ENCODE assay signal across 2 cellular contexts in genomic region chr2:148002420-148002819, GRCh38. TPM values are rescaled to one million over a fixed set of nuclear protein-coding genes. Genes with fewer than 3 reads are reported as not detected.
DNase-seq lines count a peak whose midpoint lies in the region; ATAC-seq, FAIRE-seq and TF ChIP-seq lines count a peak whose summit lies in the region.
"Not testable (repeated sequence)": the region's sequence is repeated elsewhere in the genome, so short reads cannot be mapped to it uniquely, and the experiment has no call there.

No MANE protein-coding gene starts in this region.

- H3K4me3 ChIP-seq in CD8-positive, alpha-beta T cell (ENCODE audit: low read depth, low read length); HepG2 (replicated peaks in 1 of 3; ENCODE audit: insufficient read depth in 1 of 3, low read depth in 2 of 3, low read length in 3 of 3): not testable (repeated sequence)

- ATAC-seq in CD8-positive, alpha-beta T cell; HepG2: not testable (repeated sequence)

- H3K36me3 ChIP-seq in CD8-positive, alpha-beta T cell (ENCODE audit: insufficient read depth, low read length); HepG2 (replicated peaks in 1 of 2; ENCODE audit: control insufficient read depth in 1 of 2, insufficient read depth in 2 of 2, low read length in 2 of 2): not testable (repeated sequence)

- H3K4me2 ChIP-seq in HepG2 (ENCODE audit: low read depth, low read length): not testable (repeated sequence)

- H3K4me1 ChIP-seq in CD8-positive, alpha-beta T cell (ENCODE audit: insufficient read depth, low read length): not testable (repeated sequence)
- H3K4me1 ChIP-seq in HepG2 (ENCODE audit: insufficient read depth, low read length): peaks cover 14% of the 10 kb centered on the region

- POLR2A ChIA-PET in CD8-positive, alpha-beta T cell (lab: Charles Lee); HepG2 (lab: Yijun Ruan, JAX): not testable (repeated sequence)

- intact Hi-C loops in CD8-positive, alpha-beta T cell (cut with DNase I, micrococcal nuclease); HepG2 (cut with micrococcal nuclease; ENCODE audit: unreplicated experiment): not testable (repeated sequence)

- H3K27ac Mint-ChIP-seq in CD8-positive, alpha-beta T cell: peak overlapping the region; percentile 34

- TF ChIP-seq RAD21 in HepG2 (CRISPR knock-in tag; IDR thresholded peaks at IDR 0.05): not testable (repeated sequence)

- peaks cover 95% of the 10 kb centered on the region for H3K79me2 ChIP-seq in HepG2 (ENCODE audit: insufficient read depth, low read length)

- not testable (repeated sequence) for TF ChIP-seq POLR2A in HepG2 (IDR thresholded peaks at IDR 0.05; ENCODE audit: insufficient read depth in 1 of 2, low read depth in 2 of 2, low read length in 2 of 2)

- H3K27ac ChIP-seq in CD8-positive, alpha-beta T cell (ENCODE audit: low read depth, low read length); HepG2 (ENCODE audit: extremely low read length, insufficient read depth, low read length): not testable (repeated sequence)

- TF ChIP-seq EP300 in HepG2 (IDR thresholded peaks at IDR 0.05; ENCODE audit: low read depth in 2 of 2, low read length in 2 of 2); HepG2 (CRISPR knock-in tag; IDR thresholded peaks at IDR 0.05; ENCODE audit: borderline replicate concordance): not testable (repeated sequence)

- not testable (repeated sequence) for H3K27me3 Mint-ChIP-seq in CD8-positive, alpha-beta T cell (ENCODE audit: low read depth)

- CTCF ChIA-PET in CD8-positive, alpha-beta T cell (lab: Charles Lee); HepG2 (lab: Yijun Ruan, JAX; ENCODE audit: low intra/inter-chr PET ratio, low total read pairs): not testable (repeated sequence)

- H3K4me3 Mint-ChIP-seq in CD8-positive, alpha-beta T cell: not testable (repeated sequence)

- peaks cover 14% of the 10 kb centered on the region for H4K20me1 ChIP-seq in HepG2 (ENCODE audit: insufficient read depth, low read length)

- in situ Hi-C loops in HepG2 (cut with HindIII; ENCODE audit: extremely low pct_ligation_motif_present, low pct_unique_long_range_greater_than_20kb): not testable (repeated sequence)

- H3K9me3 Mint-ChIP-seq in CD8-positive, alpha-beta T cell: peaks cover 15% of the 10 kb centered on the region

- H3K9ac ChIP-seq in HepG2 (ENCODE audit: insufficient read depth, low read depth, low read length): not testable (repeated sequence)

- H3K27me3 ChIP-seq in CD8-positive, alpha-beta T cell (ENCODE audit: insufficient read depth, low read length); HepG2 (ENCODE audit: control insufficient read depth in 1 of 2, insufficient read depth in 2 of 2, low read length in 2 of 2): not testable (repeated sequence)

- H3K36me3 Mint-ChIP-seq in CD8-positive, alpha-beta T cell: peaks cover 50% of the 10 kb centered on the region

- not testable (repeated sequence) for TF ChIP-seq CTCF in CD8-positive, alpha-beta T cell (IDR thresholded peaks at IDR 0.05); HepG2 (CRISPR knock-in tag; IDR thresholded peaks at IDR 0.05)

- FAIRE-seq in HepG2 (lab: Jason Lieb, UNC): not testable (repeated sequence)

- not testable (repeated sequence) for H2AFZ ChIP-seq in HepG2 (ENCODE audit: low read length)

- DNase-seq in CD8-positive, alpha-beta T cell; HepG2 (ENCODE audit: low spot score): not testable (repeated sequence)

- H3K9me3 ChIP-seq in CD8-positive, alpha-beta T cell (ENCODE audit: low read length); HepG2 (ENCODE audit: low read length): not testable (repeated sequence)

- BruUV-seq in HepG2 (replicated peaks; lab: Mats Ljungman, UMichigan): not testable (repeated sequence)

- H3K4me1 Mint-ChIP-seq in CD8-positive, alpha-beta T cell (ENCODE audit: low read depth): peaks cover 62% of the 10 kb centered on the region

TF ChIP-seq in HepG2, 621 proteins besides CTCF, POLR2A, EP300 and RAD21:
- TF ChIP-seq ZFP90 (CRISPR knock-in tag; IDR thresholded peaks at IDR 0.05; ENCODE audit: borderline replicate concordance): peak; percentile 91; the same call in 1 of the 2 replicates

RNA-seq across cellular contexts. Expression of gene ORC4, which starts 18.1 kb away (rescaled TPM):
- 10 to 100 TPM; 28.5 to 29.9 TPM for total RNA-seq in CD8-positive, alpha-beta T cell
- 84.8 and 135 TPM in 2 replicates for total RNA-seq in HepG2 (2016; rRNA removed; fragmentation: Illumina TruSeq; extraction: Trizol)
- 78.0 and 80.0 TPM in 2 replicates for total RNA-seq in HepG2 (2016; cell fraction: cytosol; rRNA removed; fragmentation: Illumina TruSeq; extraction: Trizol; ENCODE audit: low read depth)
- 78.3 and 142 TPM in 2 replicates for total RNA-seq in HepG2 (2016; cell fraction: insoluble cytoplasmic fraction; rRNA removed; fragmentation: Illumina TruSeq; extraction: Trizol)
- total RNA-seq in HepG2 (2016; cell fraction: membrane; rRNA removed; fragmentation: Illumina TruSeq; extraction: Trizol): 42.7 and 44.3 TPM in 2 replicates
- 69.9 and 72.4 TPM in 2 replicates for total RNA-seq in HepG2 (2016; cell fraction: nucleus; rRNA removed; fragmentation: Illumina TruSeq; extraction: Trizol)
- 26.4 and 28.6 TPM in 2 replicates for polyA plus RNA-seq in HepG2 (2011; rRNA removed)
- 19.7 and 32.1 TPM in 2 replicates for polyA plus RNA-seq in HepG2 (2011; cell fraction: cytosol; rRNA removed)
- polyA plus RNA-seq in HepG2 (2011; cell fraction: nucleus; rRNA removed): 18.3 and 19.1 TPM in 2 replicates
- polyA plus RNA-seq in HepG2 (2012): 33.2 and 53.6 TPM in 2 replicates
- 11.5 and 11.9 TPM in 2 replicates for polyA plus RNA-seq in HepG2 (2016; cell fraction: cytosol; fragmentation: Illumina TruSeq; extraction: Trizol; ENCODE audit: low read depth)
- 103 and 106 TPM in 2 replicates for polyA plus RNA-seq in HepG2 (2016; cell fraction: insoluble cytoplasmic fraction; fragmentation: Illumina TruSeq; extraction: Trizol; ENCODE audit: low read depth)
- polyA plus RNA-seq in HepG2 (2016; cell fraction: membrane; fragmentation: Illumina TruSeq; extraction: Trizol; ENCODE audit: low read depth): 13.1 and 13.3 TPM in 2 replicates
- 46.6 and 57.0 TPM in 2 replicates for polyA plus RNA-seq in HepG2 (2016; cell fraction: nucleus; fragmentation: Illumina TruSeq; extraction: Trizol; ENCODE audit: insufficient read depth, low read depth)
- polyA minus RNA-seq in HepG2 (2011; rRNA and poly(A)+ RNA removed; ENCODE audit: low replicate concordance): 16.1 and 20.2 TPM in 2 replicates
- polyA minus RNA-seq in HepG2 (2011; cell fraction: cytosol; rRNA and poly(A)+ RNA removed): 34.1 and 44.2 TPM in 2 replicates
- polyA minus RNA-seq in HepG2 (2011; cell fraction: nucleus; rRNA and poly(A)+ RNA removed): 145 and 169 TPM in 2 replicates

RNA-seq across cellular contexts. Expression of gene MBD5, which starts 18.5 kb away (rescaled TPM):
- total RNA-seq in CD8-positive, alpha-beta T cell: 10 to 100 TPM; 39.7 to 51.0 TPM
- total RNA-seq in HepG2 (2016; rRNA removed; fragmentation: Illumina TruSeq; extraction: Trizol): 12.9 and 13.5 TPM in 2 replicates
- total RNA-seq in HepG2 (2016; cell fraction: cytosol; rRNA removed; fragmentation: Illumina TruSeq; extraction: Trizol; ENCODE audit: low read depth): 4.3 and 8.4 TPM in 2 replicates
- total RNA-seq in HepG2 (2016; cell fraction: insoluble cytoplasmic fraction; rRNA removed; fragmentation: Illumina TruSeq; extraction: Trizol): 12.8 and 17.3 TPM in 2 replicates
- total RNA-seq in HepG2 (2016; cell fraction: membrane; rRNA removed; fragmentation: Illumina TruSeq; extraction: Trizol): 7.6 and 8.4 TPM in 2 replicates
- total RNA-seq in HepG2 (2016; cell fraction: nucleus; rRNA removed; fragmentation: Illumina TruSeq; extraction: Trizol): 41.7 and 43.4 TPM in 2 replicates
- polyA plus RNA-seq in HepG2 (2011; rRNA removed): 20.1 and 26.4 TPM in 2 replicates
- 9.4 and 12.2 TPM in 2 replicates for polyA plus RNA-seq in HepG2 (2011; cell fraction: cytosol; rRNA removed)
- 15.7 and 19.1 TPM in 2 replicates for polyA plus RNA-seq in HepG2 (2011; cell fraction: nucleus; rRNA removed)
- 10.0 and 12.1 TPM in 2 replicates for polyA plus RNA-seq in HepG2 (2012)
- 5.8 and 8.9 TPM in 2 replicates for polyA plus RNA-seq in HepG2 (2016; cell fraction: cytosol; fragmentation: Illumina TruSeq; extraction: Trizol; ENCODE audit: low read depth)
- 11.2 and 12.1 TPM in 2 replicates for polyA plus RNA-seq in HepG2 (2016; cell fraction: insoluble cytoplasmic fraction; fragmentation: Illumina TruSeq; extraction: Trizol; ENCODE audit: low read depth)
- polyA plus RNA-seq in HepG2 (2016; cell fraction: membrane; fragmentation: Illumina TruSeq; extraction: Trizol; ENCODE audit: low read depth): 11.3 and 14.5 TPM in 2 replicates
- 15.6 and 19.3 TPM in 2 replicates for polyA plus RNA-seq in HepG2 (2016; cell fraction: nucleus; fragmentation: Illumina TruSeq; extraction: Trizol; ENCODE audit: insufficient read depth, low read depth)
- polyA minus RNA-seq in HepG2 (2011; rRNA and poly(A)+ RNA removed; ENCODE audit: low replicate concordance): 76.1 and 285 TPM in 2 replicates
- 16.7 and 35.9 TPM in 2 replicates for polyA minus RNA-seq in HepG2 (2011; cell fraction: cytosol; rRNA and poly(A)+ RNA removed)
- polyA minus RNA-seq in HepG2 (2011; cell fraction: nucleus; rRNA and poly(A)+ RNA removed): 211 and 318 TPM in 2 replicates
